Comparison of ENCODE assay signal across 8 cellular contexts in genomic region chrX:53433651-53434639, GRCh38. TPM values are rescaled to one million over a fixed set of nuclear protein-coding genes. Genes with fewer than 3 reads are reported as not detected.
DNase-seq lines count a peak whose midpoint lies in the region; FAIRE-seq and TF ChIP-seq lines count a peak whose summit lies in the region.

TSS of gene HSD17B10 (minus strand) at chrX:53434370. CDS start at chrX:53434345, 25 bp downstream.

- H3K27me3 ChIP-seq in Loucy (ENCODE audit: insufficient read depth, low read length, poor library complexity, severe bottlenecking) (no peaks in the 10 kb centered on the region), neural cell (ENCODE audit: insufficient read depth, low read depth, low read length) (no peaks in the 10 kb centered on the region), stomach smooth muscle (ENCODE audit: control insufficient read depth in 1 of 2, insufficient read depth in 2 of 2, low read length in 2 of 2) (peaks cover 0 to 12% of the 10 kb centered on the region in 2 donors)

- peaks cover 4% of the 10 kb centered on the region for H3K4me1 ChIP-seq in Loucy (ENCODE audit: insufficient read depth, low read length, poor library complexity, severe bottlenecking)
- H3K4me1 ChIP-seq in stomach smooth muscle (ENCODE audit: control insufficient read depth, insufficient read depth, low read length): peaks cover 12% of the 10 kb centered on the region

- H3F3A ChIP-seq in Loucy (ENCODE audit: low read depth) (no peaks in the 10 kb centered on the region), neural cell (ENCODE audit: insufficient read depth, low read length, poor library complexity, severe bottlenecking) (no peaks in the 10 kb centered on the region)

- no peaks in the 10 kb centered on the region for H4K20me1 ChIP-seq in Loucy (ENCODE audit: insufficient read depth, low read length, poor library complexity, severe bottlenecking)
- H4K20me1 ChIP-seq in neural cell (ENCODE audit: insufficient read depth): no peaks in the 10 kb centered on the region

- H2AFZ ChIP-seq in Loucy (ENCODE audit: low read length) (peak within 1 kb of the TSS; percentile 82), neural cell (ENCODE audit: low read depth, low read length) (peak within 1 kb of the TSS; percentile 51)

- H3K4me2 ChIP-seq in Loucy (ENCODE audit: low read depth, low read length, poor library complexity, severe bottlenecking): peak within 1 kb of the TSS; percentile 91
- no peak within 1 kb of the TSS for H3K4me2 ChIP-seq in neural cell (ENCODE audit: low read length)

- no peak for TF ChIP-seq RAD21 in neural cell (conservative IDR thresholded peaks at IDR 0.05)

- TF ChIP-seq CTCF in Loucy (conservative IDR thresholded peaks at IDR 0.05; ENCODE audit: low read length): no peak
- no peak for TF ChIP-seq CTCF in neural cell (IDR thresholded peaks at IDR 0.05; ENCODE audit: poor library complexity, severe bottlenecking)

- H3K4me3 ChIP-seq in Loucy (ENCODE audit: low read length, poor library complexity, severe bottlenecking): peak within 1 kb of the TSS; percentile 90
- H3K4me3 ChIP-seq in neural cell (ENCODE audit: low read length): peak within 1 kb of the TSS; percentile 77
- peak within 1 kb of the TSS; percentile 86 to 87 for H3K4me3 ChIP-seq in stomach smooth muscle (ENCODE audit: low read length in 2 of 2)

- peaks cover 11% of the 10 kb centered on the region for H3K79me2 ChIP-seq in Loucy (ENCODE audit: insufficient read depth, low read length)
- peaks cover 5% of the 10 kb centered on the region for H3K79me2 ChIP-seq in neural cell (replicated peaks; ENCODE audit: insufficient read depth, low read length)

- peak within 1 kb of the TSS; percentile 28 for H3K27ac ChIP-seq in neural cell (ENCODE audit: low read length)
- peak within 1 kb of the TSS; percentile 64 for H3K27ac ChIP-seq in stomach smooth muscle (ENCODE audit: low read length)

- no peak for FAIRE-seq in H54 (lab: Jason Lieb, UNC)

- no peaks in the 10 kb centered on the region for H3K9me2 ChIP-seq in Loucy (replicated peaks; ENCODE audit: low read depth, low read length)
- no peaks in the 10 kb centered on the region for H3K9me2 ChIP-seq in neural cell (ENCODE audit: insufficient read depth, low read length)

- H3K9ac ChIP-seq in Loucy (ENCODE audit: low read depth, low read length, poor library complexity, severe bottlenecking) (peak within 1 kb of the TSS; percentile 87), neural cell (ENCODE audit: low read length) (peak within 1 kb of the TSS; percentile 71), stomach smooth muscle (ENCODE audit: low read length in 2 of 2) (peak within 1 kb of the TSS; percentile 82 to 89)

- peak; percentile 75 for TF ChIP-seq POLR2A in H54 (IDR thresholded peaks at IDR 0.05; ENCODE audit: low read depth, low read length)

- no peaks in the 10 kb centered on the region for H3K36me3 ChIP-seq in Loucy (ENCODE audit: insufficient read depth, low read length)
- no peaks in the 10 kb centered on the region for H3K36me3 ChIP-seq in neural cell (ENCODE audit: insufficient read depth, low read length)
- H3K36me3 ChIP-seq in stomach smooth muscle (ENCODE audit: control insufficient read depth in 2 of 2, insufficient read depth in 2 of 2, low read length in 2 of 2): peaks cover 0 to 13% of the 10 kb centered on the region in 2 donors

- DNase-seq in EL (peak; percentile 82), H54 (ENCODE audit: insufficient read length, low spot score) (peak; percentile 30), SIG-M5 (lab: John Stamatoyannopoulos, UW) (peak; percentile 46), activated gamma-delta T cell (lab: John Stamatoyannopoulos, UW) (peak; percentile 76), fibroblast of the conjunctiva (ENCODE audit: low read depth) (peak; percentile 60)

- no peak for TF ChIP-seq EP300 in neural cell (conservative IDR thresholded peaks at IDR 0.05; ENCODE audit: poor library complexity, severe bottlenecking)

- H3K9me3 ChIP-seq in Loucy (ENCODE audit: insufficient read depth, low read depth, low read length) (no peaks in the 10 kb centered on the region), neural cell (ENCODE audit: low read length) (no peaks in the 10 kb centered on the region), stomach smooth muscle (ENCODE audit: control insufficient read depth in 2 of 2, low read length in 2 of 2) (no peaks in the 10 kb centered on the region)

TF ChIP-seq in neural cell, 6 proteins besides CTCF, POLR2A, EP300 and RAD21:
- TF ChIP-seq TAF1 (IDR thresholded peaks at IDR 0.05; ENCODE audit: low read depth): peak; percentile 80
- peak; percentile 80 for TF ChIP-seq POLR2AphosphoS5 (IDR thresholded peaks at IDR 0.05)
- peak; percentile 25 for TF ChIP-seq REST (IDR thresholded peaks at IDR 0.05; ENCODE audit: borderline replicate concordance)
- TF ChIP-seq EZH2 (IDR thresholded peaks at IDR 0.05; ENCODE audit: borderline replicate concordance, insufficient read depth, low read length, poor library complexity, severe bottlenecking): no peak
- TF ChIP-seq SMC3 (conservative IDR thresholded peaks at IDR 0.05; ENCODE audit: poor library complexity): no peak
- peak; percentile 67 for TF ChIP-seq MXI1 (conservative IDR thresholded peaks at IDR 0.05; ENCODE audit: poor library complexity, severe bottlenecking)

RNA-seq across cellular contexts. Expression of gene HSD17B10, which starts in this region (rescaled TPM):
- polyA plus RNA-seq in neural cell: 111 and 112 TPM in 2 replicates
- polyA minus RNA-seq in neural cell: 43.5 and 52.8 TPM in 2 replicates

Comparison
In these comparisons a context has a peak if more than half of its experiments do, and no peak if none do; other contexts are left out.
1. Peak in every context shown above with its lines: DNase-seq, H3K4me3 ChIP-seq and H3K27ac ChIP-seq.
2. DNase-seq: peak in every context shown above with its lines; median percentile 82 in EL; 76 in activated gamma-delta T cell; 60 in fibroblast of the conjunctiva; 46 in SIG-M5; 30 in H54.